Comparison of ENCODE assay signal across 1 cellular context in genomic region chr19:13151605-13152355, GRCh38.
TF ChIP-seq lines count a peak whose summit lies in the region.

No MANE protein-coding gene starts in this region.

TF ChIP-seq in HepG2, 621 proteins besides CTCF, POLR2A, EP300 and RAD21 (continued from another document and continues in another):
- TF ChIP-seq, protein P1, sequence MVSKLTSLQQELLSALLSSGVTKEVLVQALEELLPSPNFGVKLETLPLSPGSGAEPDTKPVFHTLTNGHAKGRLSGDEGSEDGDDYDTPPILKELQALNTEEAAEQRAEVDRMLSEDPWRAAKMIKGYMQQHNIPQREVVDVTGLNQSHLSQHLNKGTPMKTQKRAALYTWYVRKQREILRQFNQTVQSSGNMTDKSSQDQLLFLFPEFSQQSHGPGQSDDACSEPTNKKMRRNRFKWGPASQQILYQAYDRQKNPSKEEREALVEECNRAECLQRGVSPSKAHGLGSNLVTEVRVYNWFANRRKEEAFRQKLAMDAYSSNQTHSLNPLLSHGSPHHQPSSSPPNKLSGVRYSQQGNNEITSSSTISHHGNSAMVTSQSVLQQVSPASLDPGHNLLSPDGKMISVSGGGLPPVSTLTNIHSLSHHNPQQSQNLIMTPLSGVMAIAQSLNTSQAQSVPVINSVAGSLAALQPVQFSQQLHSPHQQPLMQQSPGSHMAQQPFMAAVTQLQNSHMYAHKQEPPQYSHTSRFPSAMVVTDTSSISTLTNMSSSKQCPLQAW (CRISPR knock-in tag; IDR thresholded peaks at IDR 0.05): peak; percentile 87
- TF ChIP-seq CSRNP2 (CRISPR knock-in tag; conservative IDR thresholded peaks at IDR 0.05; ENCODE audit: low read depth) (no peak), GATAD1 (CRISPR knock-in tag; IDR thresholded peaks at IDR 0.05) (peak; percentile 76), ZBTB10 (CRISPR knock-in tag; IDR thresholded peaks at IDR 0.05; ENCODE audit: borderline replicate concordance) (peak; percentile 93; the same call in 1 of the 2 replicates), FLYWCH1 (CRISPR knock-in tag; IDR thresholded peaks at IDR 0.05) (no peak; the same call in 1 of the 2 replicates), ZNF703 (CRISPR knock-in tag; IDR thresholded peaks at IDR 0.05; ENCODE audit: borderline replicate concordance) (no peak), ZNF317 (CRISPR knock-in tag; IDR thresholded peaks at IDR 0.05) (peak; percentile 65; the same call in 1 of the 2 replicates), TAF1 (CRISPR knock-in tag; IDR thresholded peaks at IDR 0.05) (peak; percentile 87), TBL1XR1 (IDR thresholded peaks at IDR 0.05; ENCODE audit: borderline replicate concordance, low read length, partially characterized antibody) (no peak), NONO (IDR thresholded peaks at IDR 0.05) (no peak), NONO (CRISPR knock-in tag; conservative IDR thresholded peaks at IDR 0.05) (peak; percentile 67), PITX1 (CRISPR knock-in tag; IDR thresholded peaks at IDR 0.05) (0 out of 2 replicates have a peak, but pooled peaks have one; percentile 38), KAT2B (IDR thresholded peaks at IDR 0.05; ENCODE audit: borderline replicate concordance, low read depth, low read length) (no peak), ZNF597 (CRISPR knock-in tag; IDR thresholded peaks at IDR 0.05) (no peak), ZSCAN31 (CRISPR knock-in tag; IDR thresholded peaks at IDR 0.05; ENCODE audit: low read depth) (peak; percentile 60; the same call in 1 of the 2 replicates), FOXK2 (IDR thresholded peaks at IDR 0.05) (no peak), KDM5B (CRISPR knock-in tag; IDR thresholded peaks at IDR 0.05; ENCODE audit: borderline replicate concordance) (peak; percentile 17; the same call in 1 of the 2 replicates), ZNF343 (CRISPR knock-in tag; IDR thresholded peaks at IDR 0.05) (0 out of 2 replicates have a peak, but pooled peaks have one; percentile 44), ZNF275 (CRISPR knock-in tag; IDR thresholded peaks at IDR 0.05; ENCODE audit: borderline replicate concordance) (0 out of 2 replicates have a peak, but pooled peaks have one; percentile 66), PRPF4 (IDR thresholded peaks at IDR 0.05; ENCODE audit: low read depth, low read length, poor library complexity, severe bottlenecking) (no peak), ZNF747 (CRISPR knock-in tag; IDR thresholded peaks at IDR 0.05; ENCODE audit: borderline replicate concordance) (no peak), CBX1 (IDR thresholded peaks at IDR 0.05; ENCODE audit: low read depth) (peak; percentile 43)
- TF ChIP-seq, protein P2, sequence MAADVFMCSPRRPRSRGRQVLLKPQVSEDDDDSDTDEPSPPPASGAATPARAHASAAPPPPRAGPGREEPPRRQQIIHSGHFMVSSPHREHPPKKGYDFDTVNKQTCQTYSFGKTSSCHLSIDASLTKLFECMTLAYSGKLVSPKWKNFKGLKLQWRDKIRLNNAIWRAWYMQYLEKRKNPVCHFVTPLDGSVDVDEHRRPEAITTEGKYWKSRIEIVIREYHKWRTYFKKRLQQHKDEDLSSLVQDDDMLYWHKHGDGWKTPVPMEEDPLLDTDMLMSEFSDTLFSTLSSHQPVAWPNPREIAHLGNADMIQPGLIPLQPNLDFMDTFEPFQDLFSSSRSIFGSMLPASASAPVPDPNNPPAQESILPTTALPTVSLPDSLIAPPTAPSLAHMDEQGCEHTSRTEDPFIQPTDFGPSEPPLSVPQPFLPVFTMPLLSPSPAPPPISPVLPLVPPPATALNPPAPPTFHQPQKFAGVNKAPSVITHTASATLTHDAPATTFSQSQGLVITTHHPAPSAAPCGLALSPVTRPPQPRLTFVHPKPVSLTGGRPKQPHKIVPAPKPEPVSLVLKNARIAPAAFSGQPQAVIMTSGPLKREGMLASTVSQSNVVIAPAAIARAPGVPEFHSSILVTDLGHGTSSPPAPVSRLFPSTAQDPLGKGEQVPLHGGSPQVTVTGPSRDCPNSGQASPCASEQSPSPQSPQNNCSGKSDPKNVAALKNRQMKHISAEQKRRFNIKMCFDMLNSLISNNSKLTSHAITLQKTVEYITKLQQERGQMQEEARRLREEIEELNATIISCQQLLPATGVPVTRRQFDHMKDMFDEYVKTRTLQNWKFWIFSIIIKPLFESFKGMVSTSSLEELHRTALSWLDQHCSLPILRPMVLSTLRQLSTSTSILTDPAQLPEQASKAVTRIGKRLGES (CRISPR knock-in tag; IDR thresholded peaks at IDR 0.05; ENCODE audit: borderline replicate concordance): no peak; the same call in 1 of the 2 replicates
- TF ChIP-seq, protein P3, sequence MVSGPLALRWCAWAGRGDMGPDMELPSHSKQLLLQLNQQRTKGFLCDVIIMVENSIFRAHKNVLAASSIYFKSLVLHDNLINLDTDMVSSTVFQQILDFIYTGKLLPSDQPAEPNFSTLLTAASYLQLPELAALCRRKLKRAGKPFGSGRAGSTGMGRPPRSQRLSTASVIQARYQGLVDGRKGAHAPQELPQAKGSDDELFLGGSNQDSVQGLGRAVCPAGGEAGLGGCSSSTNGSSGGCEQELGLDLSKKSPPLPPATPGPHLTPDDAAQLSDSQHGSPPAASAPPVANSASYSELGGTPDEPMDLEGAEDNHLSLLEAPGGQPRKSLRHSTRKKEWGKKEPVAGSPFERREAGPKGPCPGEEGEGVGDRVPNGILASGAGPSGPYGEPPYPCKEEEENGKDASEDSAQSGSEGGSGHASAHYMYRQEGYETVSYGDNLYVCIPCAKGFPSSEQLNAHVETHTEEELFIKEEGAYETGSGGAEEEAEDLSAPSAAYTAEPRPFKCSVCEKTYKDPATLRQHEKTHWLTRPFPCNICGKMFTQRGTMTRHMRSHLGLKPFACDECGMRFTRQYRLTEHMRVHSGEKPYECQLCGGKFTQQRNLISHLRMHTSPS (CRISPR knock-in tag; IDR thresholded peaks at IDR 0.05; ENCODE audit: low read depth): no peak
- TF ChIP-seq, protein P4, sequence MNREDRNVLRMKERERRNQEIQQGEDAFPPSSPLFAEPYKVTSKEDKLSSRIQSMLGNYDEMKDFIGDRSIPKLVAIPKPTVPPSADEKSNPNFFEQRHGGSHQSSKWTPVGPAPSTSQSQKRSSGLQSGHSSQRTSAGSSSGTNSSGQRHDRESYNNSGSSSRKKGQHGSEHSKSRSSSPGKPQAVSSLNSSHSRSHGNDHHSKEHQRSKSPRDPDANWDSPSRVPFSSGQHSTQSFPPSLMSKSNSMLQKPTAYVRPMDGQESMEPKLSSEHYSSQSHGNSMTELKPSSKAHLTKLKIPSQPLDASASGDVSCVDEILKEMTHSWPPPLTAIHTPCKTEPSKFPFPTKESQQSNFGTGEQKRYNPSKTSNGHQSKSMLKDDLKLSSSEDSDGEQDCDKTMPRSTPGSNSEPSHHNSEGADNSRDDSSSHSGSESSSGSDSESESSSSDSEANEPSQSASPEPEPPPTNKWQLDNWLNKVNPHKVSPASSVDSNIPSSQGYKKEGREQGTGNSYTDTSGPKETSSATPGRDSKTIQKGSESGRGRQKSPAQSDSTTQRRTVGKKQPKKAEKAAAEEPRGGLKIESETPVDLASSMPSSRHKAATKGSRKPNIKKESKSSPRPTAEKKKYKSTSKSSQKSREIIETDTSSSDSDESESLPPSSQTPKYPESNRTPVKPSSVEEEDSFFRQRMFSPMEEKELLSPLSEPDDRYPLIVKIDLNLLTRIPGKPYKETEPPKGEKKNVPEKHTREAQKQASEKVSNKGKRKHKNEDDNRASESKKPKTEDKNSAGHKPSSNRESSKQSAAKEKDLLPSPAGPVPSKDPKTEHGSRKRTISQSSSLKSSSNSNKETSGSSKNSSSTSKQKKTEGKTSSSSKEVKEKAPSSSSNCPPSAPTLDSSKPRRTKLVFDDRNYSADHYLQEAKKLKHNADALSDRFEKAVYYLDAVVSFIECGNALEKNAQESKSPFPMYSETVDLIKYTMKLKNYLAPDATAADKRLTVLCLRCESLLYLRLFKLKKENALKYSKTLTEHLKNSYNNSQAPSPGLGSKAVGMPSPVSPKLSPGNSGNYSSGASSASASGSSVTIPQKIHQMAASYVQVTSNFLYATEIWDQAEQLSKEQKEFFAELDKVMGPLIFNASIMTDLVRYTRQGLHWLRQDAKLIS (CRISPR knock-in tag; IDR thresholded peaks at IDR 0.05): peak; percentile 78; the same call in 1 of the 2 replicates
- TF ChIP-seq, protein P5, sequence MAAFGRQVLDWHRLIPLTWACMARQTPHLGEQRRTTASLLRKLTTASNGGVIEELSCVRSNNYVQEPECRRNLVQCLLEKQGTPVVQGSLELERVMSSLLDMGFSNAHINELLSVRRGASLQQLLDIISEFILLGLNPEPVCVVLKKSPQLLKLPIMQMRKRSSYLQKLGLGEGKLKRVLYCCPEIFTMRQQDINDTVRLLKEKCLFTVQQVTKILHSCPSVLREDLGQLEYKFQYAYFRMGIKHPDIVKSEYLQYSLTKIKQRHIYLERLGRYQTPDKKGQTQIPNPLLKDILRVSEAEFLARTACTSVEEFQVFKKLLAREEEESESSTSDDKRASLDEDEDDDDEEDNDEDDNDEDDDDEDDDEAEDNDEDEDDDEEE (CRISPR knock-in tag; IDR thresholded peaks at IDR 0.05): no peak
- TF ChIP-seq, protein P6, sequence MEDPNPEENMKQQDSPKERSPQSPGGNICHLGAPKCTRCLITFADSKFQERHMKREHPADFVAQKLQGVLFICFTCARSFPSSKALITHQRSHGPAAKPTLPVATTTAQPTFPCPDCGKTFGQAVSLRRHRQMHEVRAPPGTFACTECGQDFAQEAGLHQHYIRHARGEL (CRISPR knock-in tag; IDR thresholded peaks at IDR 0.05): no peak
- TF ChIP-seq, protein P7, sequence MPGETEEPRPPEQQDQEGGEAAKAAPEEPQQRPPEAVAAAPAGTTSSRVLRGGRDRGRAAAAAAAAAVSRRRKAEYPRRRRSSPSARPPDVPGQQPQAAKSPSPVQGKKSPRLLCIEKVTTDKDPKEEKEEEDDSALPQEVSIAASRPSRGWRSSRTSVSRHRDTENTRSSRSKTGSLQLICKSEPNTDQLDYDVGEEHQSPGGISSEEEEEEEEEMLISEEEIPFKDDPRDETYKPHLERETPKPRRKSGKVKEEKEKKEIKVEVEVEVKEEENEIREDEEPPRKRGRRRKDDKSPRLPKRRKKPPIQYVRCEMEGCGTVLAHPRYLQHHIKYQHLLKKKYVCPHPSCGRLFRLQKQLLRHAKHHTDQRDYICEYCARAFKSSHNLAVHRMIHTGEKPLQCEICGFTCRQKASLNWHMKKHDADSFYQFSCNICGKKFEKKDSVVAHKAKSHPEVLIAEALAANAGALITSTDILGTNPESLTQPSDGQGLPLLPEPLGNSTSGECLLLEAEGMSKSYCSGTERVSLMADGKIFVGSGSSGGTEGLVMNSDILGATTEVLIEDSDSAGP (CRISPR knock-in tag; IDR thresholded peaks at IDR 0.05; ENCODE audit: borderline replicate concordance): peak; percentile 99
- TF ChIP-seq, protein P8, sequence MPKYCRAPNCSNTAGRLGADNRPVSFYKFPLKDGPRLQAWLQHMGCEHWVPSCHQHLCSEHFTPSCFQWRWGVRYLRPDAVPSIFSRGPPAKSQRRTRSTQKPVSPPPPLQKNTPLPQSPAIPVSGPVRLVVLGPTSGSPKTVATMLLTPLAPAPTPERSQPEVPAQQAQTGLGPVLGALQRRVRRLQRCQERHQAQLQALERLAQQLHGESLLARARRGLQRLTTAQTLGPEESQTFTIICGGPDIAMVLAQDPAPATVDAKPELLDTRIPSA (CRISPR knock-in tag; IDR thresholded peaks at IDR 0.05; ENCODE audit: borderline replicate concordance): 0 out of 2 replicates have a peak, but pooled peaks have one; percentile 51
